In genomic region chr4:57102050-57102564, GRCh38 we compare ENCODE assay signal across 8 cellular contexts. TPM values are rescaled to one million over a fixed set of nuclear protein-coding genes. Genes with fewer than 3 reads are reported as not detected.
DNase-seq lines count a peak whose midpoint lies in the region; ATAC-seq and TF ChIP-seq lines count a peak whose summit lies in the region.

No MANE protein-coding gene starts in this region.

- WGBS in smooth muscle cell (ENCODE audit: low lambda C conversion rate) = 15% methylated on average over 4 of the region's 4 CpGs

- H3K4me3 Mint-ChIP-seq in WTC11 = no peak overlapping the region

- no peaks in the 10 kb centered on the region for H3K9me3 Mint-ChIP-seq in WTC11

- POLR2A ChIA-PET in WTC11 (lab: Charles Lee) = no interaction called here

- no peak overlapping the region for H3K4me3 ChIP-seq in HFF-Myc (replicated peaks; ENCODE audit: low read depth, low read length)
- no peak overlapping the region for H3K4me3 ChIP-seq in choroid plexus epithelial cell (ENCODE audit: low read depth, low read length)
- no peak overlapping the region for H3K4me3 ChIP-seq in smooth muscle cell

- no peak for TF ChIP-seq CTCF in HFF-Myc (IDR thresholded peaks at IDR 0.05; ENCODE audit: low read depth, low read length, missing control alignments)
- TF ChIP-seq CTCF in choroid plexus epithelial cell (conservative IDR thresholded peaks at IDR 0.05; ENCODE audit: low read depth, low read length) = no peak
- no peak for TF ChIP-seq CTCF in smooth muscle cell (IDR thresholded peaks at IDR 0.05; ENCODE audit: borderline replicate concordance, insufficient read depth, poor library complexity, severe bottlenecking)
- TF ChIP-seq CTCF in WTC11 (IDR thresholded peaks at IDR 0.05) = no peak

- DNase-seq in HFF-Myc (ENCODE audit: extremely low read depth, low read depth) (peak; percentile 73), choroid plexus epithelial cell (ENCODE audit: low read depth) (peak; percentile 98), smooth muscle cell (lab: John Stamatoyannopoulos, UW; ENCODE audit: unreplicated experiment) (no peak), WTC11 (ENCODE audit: low spot score) (no peak), NOMO-1 (lab: John Stamatoyannopoulos, UW; ENCODE audit: unreplicated experiment in 2 of 2) (no peak), DMS53 treated with DMSO at 0.1 percent for 48 hours (lab: John Stamatoyannopoulos, UW; ENCODE audit: unreplicated experiment) (no peak)

- peak overlapping the region; percentile 60 for H3K4me2 ChIP-seq in smooth muscle cell

- no peaks in the 10 kb centered on the region for H3K27me3 ChIP-seq in layer of hippocampus (ENCODE audit: control insufficient read depth, insufficient read depth, low read length)
- H3K27me3 ChIP-seq in smooth muscle cell (ENCODE audit: low read depth) = no peaks in the 10 kb centered on the region

- H3K27me3 Mint-ChIP-seq in WTC11 (ENCODE audit: low read depth) = peaks cover 10% of the 10 kb centered on the region

- no peaks in the 10 kb centered on the region for H3K36me3 ChIP-seq in smooth muscle cell (ENCODE audit: low read depth)

- H3K79me2 ChIP-seq in smooth muscle cell (ENCODE audit: low read depth) = peaks cover 81% of the 10 kb centered on the region

- H3K36me3 Mint-ChIP-seq in WTC11 = no peaks in the 10 kb centered on the region

- ATAC-seq in WTC11 (no peak), HG03442 (IDR thresholded peaks at IDR 0.05; ENCODE audit: unreplicated experiment) (no peak)

- CTCF ChIA-PET in WTC11 (lab: Charles Lee) = interaction anchor here (0.8 to 1.3 kb wide), 4 partner anchors 9 to 64 kb away, joined by 3 to 4 read pairs (median 4); no protein-coding TSS in a partner anchor

- no peaks in the 10 kb centered on the region for H3K9me3 ChIP-seq in smooth muscle cell (replicated peaks; ENCODE audit: low read depth)

- no peak overlapping the region for H2AFZ ChIP-seq in smooth muscle cell (ENCODE audit: low read depth)

- H3K9ac ChIP-seq in smooth muscle cell (ENCODE audit: low read depth) = peak overlapping the region; percentile 49

- no peak overlapping the region for H3K27ac Mint-ChIP-seq in WTC11

- H3K4me1 ChIP-seq in smooth muscle cell (ENCODE audit: low read depth) = peaks cover 58% of the 10 kb centered on the region

- H3K27ac ChIP-seq in layer of hippocampus (ENCODE audit: low read depth, low read length) (peak overlapping the region; percentile 64), smooth muscle cell (ENCODE audit: low read depth) (peak overlapping the region; percentile 91)

- peaks cover 29% of the 10 kb centered on the region for H3K4me1 Mint-ChIP-seq in WTC11

- no peaks in the 10 kb centered on the region for H4K20me1 ChIP-seq in smooth muscle cell (ENCODE audit: low read depth)

- H3F3A ChIP-seq in smooth muscle cell (ENCODE audit: low read depth) = peaks cover 50% of the 10 kb centered on the region

TF ChIP-seq in WTC11, 78 proteins besides CTCF, POLR2A, EP300 and RAD21:
- TF ChIP-seq MLX (CRISPR knock-in tag; IDR thresholded peaks at IDR 0.05) (no peak), GTF2I (CRISPR knock-in tag; conservative IDR thresholded peaks at IDR 0.05) (no peak), ZNF416 (CRISPR knock-in tag; IDR thresholded peaks at IDR 0.05) (no peak), ZBTB21 (CRISPR knock-in tag; IDR thresholded peaks at IDR 0.05; ENCODE audit: borderline replicate concordance) (no peak), ATF3 (CRISPR knock-in tag; conservative IDR thresholded peaks at IDR 0.05) (no peak), CREB1 (CRISPR knock-in tag; IDR thresholded peaks at IDR 0.05) (no peak), MYBL2 (CRISPR knock-in tag; IDR thresholded peaks at IDR 0.05) (no peak), FOXP1 (CRISPR knock-in tag; IDR thresholded peaks at IDR 0.05; ENCODE audit: borderline replicate concordance) (no peak), GRHL2 (CRISPR knock-in tag; IDR thresholded peaks at IDR 0.05; ENCODE audit: insufficient replicate concordance, severe bottlenecking) (no peak)
- TF ChIP-seq, protein P1, sequence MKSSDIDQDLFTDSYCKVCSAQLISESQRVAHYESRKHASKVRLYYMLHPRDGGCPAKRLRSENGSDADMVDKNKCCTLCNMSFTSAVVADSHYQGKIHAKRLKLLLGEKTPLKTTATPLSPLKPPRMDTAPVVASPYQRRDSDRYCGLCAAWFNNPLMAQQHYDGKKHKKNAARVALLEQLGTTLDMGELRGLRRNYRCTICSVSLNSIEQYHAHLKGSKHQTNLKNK (CRISPR knock-in tag; IDR thresholded peaks at IDR 0.05) = no peak
- TF ChIP-seq, protein P2, sequence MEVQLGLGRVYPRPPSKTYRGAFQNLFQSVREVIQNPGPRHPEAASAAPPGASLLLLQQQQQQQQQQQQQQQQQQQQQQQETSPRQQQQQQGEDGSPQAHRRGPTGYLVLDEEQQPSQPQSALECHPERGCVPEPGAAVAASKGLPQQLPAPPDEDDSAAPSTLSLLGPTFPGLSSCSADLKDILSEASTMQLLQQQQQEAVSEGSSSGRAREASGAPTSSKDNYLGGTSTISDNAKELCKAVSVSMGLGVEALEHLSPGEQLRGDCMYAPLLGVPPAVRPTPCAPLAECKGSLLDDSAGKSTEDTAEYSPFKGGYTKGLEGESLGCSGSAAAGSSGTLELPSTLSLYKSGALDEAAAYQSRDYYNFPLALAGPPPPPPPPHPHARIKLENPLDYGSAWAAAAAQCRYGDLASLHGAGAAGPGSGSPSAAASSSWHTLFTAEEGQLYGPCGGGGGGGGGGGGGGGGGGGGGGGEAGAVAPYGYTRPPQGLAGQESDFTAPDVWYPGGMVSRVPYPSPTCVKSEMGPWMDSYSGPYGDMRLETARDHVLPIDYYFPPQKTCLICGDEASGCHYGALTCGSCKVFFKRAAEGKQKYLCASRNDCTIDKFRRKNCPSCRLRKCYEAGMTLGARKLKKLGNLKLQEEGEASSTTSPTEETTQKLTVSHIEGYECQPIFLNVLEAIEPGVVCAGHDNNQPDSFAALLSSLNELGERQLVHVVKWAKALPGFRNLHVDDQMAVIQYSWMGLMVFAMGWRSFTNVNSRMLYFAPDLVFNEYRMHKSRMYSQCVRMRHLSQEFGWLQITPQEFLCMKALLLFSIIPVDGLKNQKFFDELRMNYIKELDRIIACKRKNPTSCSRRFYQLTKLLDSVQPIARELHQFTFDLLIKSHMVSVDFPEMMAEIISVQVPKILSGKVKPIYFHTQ (CRISPR knock-in tag; IDR thresholded peaks at IDR 0.05) = no peak

RNA-seq across cellular contexts. Expression of gene IGFBP7, which starts 8.1 kb away (rescaled TPM):
- total RNA-seq in smooth muscle cell (998 and 1,065 TPM in 2 replicates), WTC11 (2021) (1.0 to 1.5 TPM (median 1.4 TPM) in 3 replicates)
- 1,105 and 1,684 TPM in 2 replicates for polyA plus RNA-seq in smooth muscle cell

Comparison
In these comparisons a context has a peak if more than half of its experiments do, and no peak if none do; other contexts are left out.
1. DNase-seq: peak in HFF-Myc (single experiment) and choroid plexus epithelial cell (single experiment); none in smooth muscle cell (single experiment), WTC11 (single experiment), NOMO-1 (0 of 2) and DMS53 treated with DMSO at 0.1 percent for 48 hours (single experiment).
2. RNA of gene IGFBP7, which starts 8.1 kb away (total RNA-seq): 998 to 1,065 TPM in smooth muscle cell; 1.0 to 1.5 TPM in WTC11; every median in the first group is over 100 times any median in the second.